8 cellular contexts compared by ENCODE assay signal in the genomic region with DNA sequence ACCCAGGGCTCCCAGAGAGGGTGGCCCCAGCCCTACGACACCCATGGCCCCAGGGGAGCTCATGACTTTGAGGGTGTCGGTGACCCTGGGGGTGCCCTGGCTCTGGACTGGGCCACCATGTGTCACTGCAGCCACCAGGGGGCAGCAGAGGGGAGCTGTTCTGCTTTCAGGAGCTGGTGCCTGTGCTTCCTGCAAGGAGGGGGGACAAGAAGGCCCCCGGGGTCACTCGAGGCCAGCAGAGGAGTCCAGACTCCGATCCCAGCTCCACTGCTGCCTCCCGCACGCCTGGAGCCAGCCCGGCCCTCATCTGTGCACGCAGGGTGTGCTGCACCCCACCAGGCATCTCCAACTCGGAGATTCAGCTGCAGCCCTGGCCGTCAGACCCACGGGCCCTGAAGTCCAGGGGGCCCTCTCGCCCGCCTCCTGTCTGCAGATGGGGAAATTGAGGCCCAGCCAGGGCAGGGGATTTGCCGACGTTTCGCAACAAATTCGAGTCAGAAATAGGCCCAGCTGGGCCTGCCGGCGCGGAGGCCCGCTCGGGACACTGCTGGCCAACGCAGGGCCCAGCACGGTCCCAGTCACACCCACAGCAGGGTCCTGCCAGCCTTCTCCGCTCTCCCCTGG. TPM values are rescaled to one million over a fixed set of nuclear protein-coding genes. Genes with fewer than 3 reads are reported as not detected.
DNase-seq lines count a peak whose midpoint lies in the region; ATAC-seq and TF ChIP-seq lines count a peak whose summit lies in the region.

No MANE protein-coding gene starts in this region.

- H3K4me3 Mint-ChIP-seq in activated T-helper 2 cell treated with anti-CD3 and anti-CD28 coated beads, Interferon-gamma antibody, Interleukin-2, Interleukin-4, amounts not matched to agents 10 μg/mL and 5 μg/mL and 100 μg/mL, durations not matched to agents 14 hours and 24 hours and 36 hours (ENCODE audit: low read depth), result no peak overlapping the region
- H3K4me3 Mint-ChIP-seq in natural killer cell treated with Interleukin-12 subunit alpha and Interleukin-12 subunit beta and Interleukin-15 and Interleukin-18, amount 100 ng/mL, for 72 hours, result no peak overlapping the region
- H3K4me3 Mint-ChIP-seq in stimulated activated memory B cell treated with anti-CD40 and anti-IgM and Interleukin-4, amounts not matched to agents 10 μg/mL and 1 μg/mL and 100 μg/mL, for 72 hours, result no peak overlapping the region

- H3K4me3 ChIP-seq in fibroblast of mammary gland (ENCODE audit: control insufficient read depth, low read depth, low read length), result peak overlapping the region; percentile 31

- H3K36me3 Mint-ChIP-seq in activated T-helper 2 cell treated with anti-CD3 and anti-CD28 coated beads, Interferon-gamma antibody, Interleukin-2, Interleukin-4, amounts not matched to agents 10 μg/mL and 5 μg/mL and 100 μg/mL, durations not matched to agents 14 hours and 24 hours and 36 hours (ENCODE audit: low read depth), result no peaks in the 10 kb centered on the region
- H3K36me3 Mint-ChIP-seq in natural killer cell treated with Interleukin-12 subunit alpha and Interleukin-12 subunit beta and Interleukin-15 and Interleukin-18, amount 100 ng/mL, for 72 hours, result no peaks in the 10 kb centered on the region
- H3K36me3 Mint-ChIP-seq in stimulated activated memory B cell treated with anti-CD40 and anti-IgM and Interleukin-4, amounts not matched to agents 10 μg/mL and 1 μg/mL and 100 μg/mL, for 72 hours, result no peaks in the 10 kb centered on the region

- H3K27me3 Mint-ChIP-seq in activated T-helper 2 cell treated with anti-CD3 and anti-CD28 coated beads, Interferon-gamma antibody, Interleukin-2, Interleukin-4, amounts not matched to agents 10 μg/mL and 5 μg/mL and 100 μg/mL, durations not matched to agents 14 hours and 24 hours and 36 hours (ENCODE audit: low read depth), result no peaks in the 10 kb centered on the region
- H3K27me3 Mint-ChIP-seq in natural killer cell treated with Interleukin-12 subunit alpha and Interleukin-12 subunit beta and Interleukin-15 and Interleukin-18, amount 100 ng/mL, for 72 hours, result no peaks in the 10 kb centered on the region
- H3K27me3 Mint-ChIP-seq in stimulated activated memory B cell treated with anti-CD40 and anti-IgM and Interleukin-4, amounts not matched to agents 10 μg/mL and 1 μg/mL and 100 μg/mL, for 72 hours, result peaks cover 9% of the 10 kb centered on the region

- intact Hi-C loops in activated T-helper 2 cell treated with anti-CD3 and anti-CD28 coated beads, Interferon-gamma antibody, Interleukin-2, Interleukin-4, amounts not matched to agents 10 μg/mL and 5 μg/mL and 100 μg/mL, durations not matched to agents 14 hours and 24 hours and 36 hours (cut with micrococcal nuclease), result loop anchor here (1.0 to 5.0 kb wide), 2 partner anchors 110 to 306 kb away; no protein-coding TSS in a partner anchor

- peaks cover 7% of the 10 kb centered on the region for H3K4me1 Mint-ChIP-seq in activated T-helper 2 cell treated with anti-CD3 and anti-CD28 coated beads, Interferon-gamma antibody, Interleukin-2, Interleukin-4, amounts not matched to agents 10 μg/mL and 5 μg/mL and 100 μg/mL, durations not matched to agents 14 hours and 24 hours and 36 hours (ENCODE audit: low read depth)
- H3K4me1 Mint-ChIP-seq in natural killer cell treated with Interleukin-12 subunit alpha and Interleukin-12 subunit beta and Interleukin-15 and Interleukin-18, amount 100 ng/mL, for 72 hours (ENCODE audit: low read depth in 2 of 2), result peaks cover 13 to 17% of the 10 kb centered on the region in 2 donors
- H3K4me1 Mint-ChIP-seq in stimulated activated memory B cell treated with anti-CD40 and anti-IgM and Interleukin-4, amounts not matched to agents 10 μg/mL and 1 μg/mL and 100 μg/mL, for 72 hours, result peaks cover 27% of the 10 kb centered on the region

- peak; percentile 76 for TF ChIP-seq CTCF in fibroblast of mammary gland (conservative IDR thresholded peaks at IDR 0.05; ENCODE audit: control insufficient read depth, insufficient read depth, low read depth, low read length)

- no peaks in the 10 kb centered on the region for H3K9me3 Mint-ChIP-seq in activated T-helper 2 cell treated with anti-CD3 and anti-CD28 coated beads, Interferon-gamma antibody, Interleukin-2, Interleukin-4, amounts not matched to agents 10 μg/mL and 5 μg/mL and 100 μg/mL, durations not matched to agents 14 hours and 24 hours and 36 hours
- H3K9me3 Mint-ChIP-seq in natural killer cell treated with Interleukin-12 subunit alpha and Interleukin-12 subunit beta and Interleukin-15 and Interleukin-18, amount 100 ng/mL, for 72 hours, result no peaks in the 10 kb centered on the region
- H3K9me3 Mint-ChIP-seq in stimulated activated memory B cell treated with anti-CD40 and anti-IgM and Interleukin-4, amounts not matched to agents 10 μg/mL and 1 μg/mL and 100 μg/mL, for 72 hours, result peaks cover 6% of the 10 kb centered on the region

- H3K27ac Mint-ChIP-seq in activated T-helper 2 cell treated with anti-CD3 and anti-CD28 coated beads, Interferon-gamma antibody, Interleukin-2, Interleukin-4, amounts not matched to agents 10 μg/mL and 5 μg/mL and 100 μg/mL, durations not matched to agents 14 hours and 24 hours and 36 hours, result no peak overlapping the region
- no peak overlapping the region for H3K27ac Mint-ChIP-seq in natural killer cell treated with Interleukin-12 subunit alpha and Interleukin-12 subunit beta and Interleukin-15 and Interleukin-18, amount 100 ng/mL, for 72 hours
- H3K27ac Mint-ChIP-seq in stimulated activated memory B cell treated with anti-CD40 and anti-IgM and Interleukin-4, amounts not matched to agents 10 μg/mL and 1 μg/mL and 100 μg/mL, for 72 hours, result peak overlapping the region; percentile 28

- DNase-seq in CMK (ENCODE audit: low read depth), result peak; percentile 63
- DNase-seq in HuH-7 (ENCODE audit: low spot score), result peak; percentile 99
- DNase-seq in RPMI8226, result peak; percentile 89
- DNase-seq in activated T-helper 2 cell treated with anti-CD3 and anti-CD28 coated beads, Interferon-gamma antibody, Interleukin-2, Interleukin-4, amounts not matched to agents 10 μg/mL and 5 μg/mL and 100 μg/mL, durations not matched to agents 14 hours and 24 hours and 36 hours (ENCODE audit: low spot score), result peak; percentile 73
- peak; percentile 93 for DNase-seq in fibroblast of mammary gland (ENCODE audit: low read depth)
- peak; percentile 88 for DNase-seq in natural killer cell treated with Interleukin-12 subunit alpha and Interleukin-12 subunit beta and Interleukin-15 and Interleukin-18, amount 100 ng/mL, for 72 hours (ENCODE audit: low spot score)

- peak; percentile 71 to 81 for ATAC-seq in natural killer cell treated with Interleukin-12 subunit alpha and Interleukin-12 subunit beta and Interleukin-15 and Interleukin-18, amount 100 ng/mL, for 72 hours
- ATAC-seq in stimulated activated memory B cell treated with anti-CD40 and anti-IgM and Interleukin-4, amounts not matched to agents 10 μg/mL and 1 μg/mL and 100 μg/mL, for 72 hours, result peak; percentile 90
- no peak for ATAC-seq in HG02763 (IDR thresholded peaks at IDR 0.05; ENCODE audit: unreplicated experiment)

RNA-seq across cellular contexts. Expression of gene WNT7B, which starts 29.5 kb away (rescaled TPM):
- total RNA-seq in activated T-helper 2 cell treated with anti-CD3 and anti-CD28 coated beads, Interferon-gamma antibody, Interleukin-2, Interleukin-4, amounts not matched to agents 10 μg/mL and 5 μg/mL and 100 μg/mL, durations not matched to agents 14 hours and 24 hours and 36 hours, result not detected in 2 replicates
- total RNA-seq in natural killer cell treated with Interleukin-12 subunit alpha and Interleukin-12 subunit beta and Interleukin-15 and Interleukin-18, amount 100 ng/mL, for 72 hours, result not detected
